In genomic region chr15:22664294-22665058, GRCh38 we compare ENCODE assay signal across 8 cellular contexts.
A peak's percentile ranks its signal among the peaks of the same experiment; 100 is the strongest.
DNase-seq lines count a peak whose midpoint lies in the region; ATAC-seq, FAIRE-seq and TF ChIP-seq lines count a peak whose summit lies in the region.
"Not testable (repeated sequence)": the region's sequence is repeated elsewhere in the genome, so short reads cannot be mapped to it uniquely, and the experiment has no call there.

No MANE protein-coding gene starts in this region.

- H3K79me2 ChIP-seq in Loucy (ENCODE audit: insufficient read depth, low read length); hepatocyte: not testable (repeated sequence)

- H3K27ac ChIP-seq in HEK293 (ENCODE audit: extremely low read depth, low read depth, low read length), result peak overlapping the region; percentile 85
- peak overlapping the region; percentile 80 for H3K27ac ChIP-seq in hepatocyte
- peak overlapping the region; percentile 68 to 88 (median 78) for H3K27ac ChIP-seq in pancreas
- H3K27ac ChIP-seq in transverse colon, result peak overlapping the region; percentile 82 to 92 (median 84)

- H3K4me1 Mint-ChIP-seq in activated CD4-positive, alpha-beta T cell treated with anti-CD3 and anti-CD28 coated beads for 36 hours, result peaks cover 14% of the 10 kb centered on the region

- not testable (repeated sequence) for TF ChIP-seq POLR2A in transverse colon (IDR thresholded peaks at IDR 0.05)

- H3K4me3 Mint-ChIP-seq in activated CD4-positive, alpha-beta T cell treated with anti-CD3 and anti-CD28 coated beads for 36 hours, result peak overlapping the region; percentile 71

- H3K36me3 Mint-ChIP-seq in activated CD4-positive, alpha-beta T cell treated with anti-CD3 and anti-CD28 coated beads for 36 hours (ENCODE audit: low read depth), result not testable (repeated sequence)

- not testable (repeated sequence) for H4K20me1 ChIP-seq in Loucy (ENCODE audit: insufficient read depth, low read length, poor library complexity, severe bottlenecking); hepatocyte (ENCODE audit: insufficient read depth, poor library complexity, severe bottlenecking)

- FAIRE-seq in pancreas (lab: Jason Lieb, UNC), result not testable (repeated sequence)

- DNase-seq in activated CD4-positive, alpha-beta T cell treated with anti-CD3 and anti-CD28 coated beads for 36 hours, result peak; percentile 52
- DNase-seq in cardiac fibroblast (ENCODE audit: low read depth in 2 of 2) (peak; percentile 36 to 55), hepatocyte (ENCODE audit: low spot score) (peak; percentile 54), pancreas (peak; percentile 31 to 80 (median 58)), transverse colon (peak; percentile 11)

- POLR2A ChIA-PET in HEK293 (lab: Yijun Ruan, JAX), result not testable (repeated sequence)
- POLR2A ChIA-PET in activated CD4-positive, alpha-beta T cell treated with anti-CD3 and anti-CD28 coated beads for 36 hours (lab: Charles Lee), result interaction anchor here (0.6 kb wide), 1 partner anchor 132 kb away, joined by 4 read pairs; no protein-coding TSS in a partner anchor

- not testable (repeated sequence) for TF ChIP-seq CTCF in GM12875 (IDR thresholded peaks at IDR 0.05; ENCODE audit: borderline replicate concordance, insufficient read depth, low read depth, low read length); HEK293 (tag by site-specific recombination; IDR thresholded peaks at IDR 0.05); Loucy (conservative IDR thresholded peaks at IDR 0.05; ENCODE audit: low read length); cardiac fibroblast (IDR thresholded peaks at IDR 0.05; ENCODE audit: low read depth, low read length); hepatocyte (IDR thresholded peaks at IDR 0.05; ENCODE audit: poor library complexity); pancreas (IDR thresholded peaks at IDR 0.05); transverse colon (IDR thresholded peaks at IDR 0.05)

- H3F3A ChIP-seq in Loucy (ENCODE audit: low read depth), result not testable (repeated sequence)

- H3K27me3 Mint-ChIP-seq in activated CD4-positive, alpha-beta T cell treated with anti-CD3 and anti-CD28 coated beads for 36 hours, result not testable (repeated sequence)

- not testable (repeated sequence) for TF ChIP-seq EP300 in transverse colon (IDR thresholded peaks at IDR 0.05; ENCODE audit: low read depth)

- not testable (repeated sequence) for H3K27me3 ChIP-seq in Loucy (ENCODE audit: insufficient read depth, low read length, poor library complexity, severe bottlenecking); hepatocyte; pancreas; transverse colon

- H3K9me3 Mint-ChIP-seq in activated CD4-positive, alpha-beta T cell treated with anti-CD3 and anti-CD28 coated beads for 36 hours (ENCODE audit: low read depth), result not testable (repeated sequence)

- in situ Hi-C loops in transverse colon (cut with MboI; ENCODE audit: low pct_ligation_motif_present in 1 of 4, low pct_unique_long_range_greater_than_20kb in 1 of 4, low sequenced_read_pairs in 3 of 4), result not testable (repeated sequence)

- H3K9me2 ChIP-seq in Loucy (replicated peaks; ENCODE audit: low read depth, low read length); hepatocyte (replicated peaks; ENCODE audit: insufficient read depth): not testable (repeated sequence)

- intact Hi-C loops in activated CD4-positive, alpha-beta T cell treated with anti-CD3 and anti-CD28 coated beads for 36 hours (cut with DNase I, micrococcal nuclease), result loop anchor here in 1 of 2 experiments (2.0 kb wide), 2 partner anchors 132 to 174 kb away; partner anchors contain the start of gene NIPA2
- intact Hi-C loops in pancreas (cut with DNase I); transverse colon (cut with DNase I; ENCODE audit: low total_unique reads): not testable (repeated sequence)

- H3K4me2 ChIP-seq in Loucy (ENCODE audit: low read depth, low read length, poor library complexity, severe bottlenecking) (peak overlapping the region; percentile 76), hepatocyte (peak overlapping the region; percentile 72)

- CTCF ChIA-PET in HEK293 (lab: Yijun Ruan, JAX); activated CD4-positive, alpha-beta T cell treated with anti-CD3 and anti-CD28 coated beads for 36 hours (lab: Charles Lee): not testable (repeated sequence)

- ATAC-seq in activated CD4-positive, alpha-beta T cell treated with anti-CD3 and anti-CD28 coated beads for 36 hours, result peak; percentile 74
- peak; percentile 94 to 98 (median 98) for ATAC-seq in pancreas

- not testable (repeated sequence) for H3K9me3 ChIP-seq in HEK293 (ENCODE audit: control insufficient read depth, insufficient read depth, low read depth, low read length); Loucy (ENCODE audit: insufficient read depth, low read depth, low read length); hepatocyte (ENCODE audit: low read depth); pancreas; transverse colon

- H3K36me3 ChIP-seq in HEK293 (ENCODE audit: control insufficient read depth in 2 of 2, insufficient read depth in 1 of 2, low read length in 2 of 2); Loucy (ENCODE audit: insufficient read depth, low read length); hepatocyte (replicated peaks; ENCODE audit: insufficient read depth, low read depth); pancreas; transverse colon: not testable (repeated sequence)

- 2% methylated on average over 53 of the region's 110 CpGs for WGBS in hepatocyte (ENCODE audit: low lambda C conversion rate, missing lambda C conversion rate)
- WGBS in pancreas, 2 donors, result 0% methylated on average over 34 to 100 of the region's 110 CpGs
- WGBS in transverse colon (ENCODE audit: low coverage in 1 of 2), 2 donors, result 0% methylated on average over 31 of the region's 110 CpGs; no CpG with 5 or more reads in 1 of the 2 donors

- H3K4me3 ChIP-seq in GM12875 (ENCODE audit: low read depth, low read length), result peak overlapping the region; percentile 10
- peak overlapping the region; percentile 40 for H3K4me3 ChIP-seq in HEK293 (ENCODE audit: low read depth, low read length)
- peak overlapping the region; percentile 76 for H3K4me3 ChIP-seq in Loucy (ENCODE audit: low read length, poor library complexity, severe bottlenecking)
- H3K4me3 ChIP-seq in cardiac fibroblast (replicated peaks in 1 of 2; ENCODE audit: low read depth in 2 of 2, low read length in 2 of 2), result peak overlapping the region; percentile 44 to 47
- peak overlapping the region; percentile 55 for H3K4me3 ChIP-seq in hepatocyte
- peak overlapping the region; percentile 15 to 55 (median 44) for H3K4me3 ChIP-seq in pancreas
- peak overlapping the region; percentile 6 to 58 (median 52) for H3K4me3 ChIP-seq in transverse colon

- not testable (repeated sequence) for H3K4me1 ChIP-seq in HEK293 (ENCODE audit: control insufficient read depth, insufficient read depth, low read length); Loucy (ENCODE audit: insufficient read depth, low read length, poor library complexity, severe bottlenecking); hepatocyte (ENCODE audit: insufficient read depth); pancreas; transverse colon

- peak overlapping the region; percentile 88 for H2AFZ ChIP-seq in Loucy (ENCODE audit: low read length)
- H2AFZ ChIP-seq in hepatocyte, result peak overlapping the region; percentile 3

- peak overlapping the region; percentile 74 for H3K9ac ChIP-seq in Loucy (ENCODE audit: low read depth, low read length, poor library complexity, severe bottlenecking)

- H3K27ac Mint-ChIP-seq in activated CD4-positive, alpha-beta T cell treated with anti-CD3 and anti-CD28 coated beads for 36 hours, result not testable (repeated sequence)

TF ChIP-seq in HEK293, 187 proteins besides CTCF, POLR2A, EP300 and RAD21:
- TF ChIP-seq, protein P1, sequence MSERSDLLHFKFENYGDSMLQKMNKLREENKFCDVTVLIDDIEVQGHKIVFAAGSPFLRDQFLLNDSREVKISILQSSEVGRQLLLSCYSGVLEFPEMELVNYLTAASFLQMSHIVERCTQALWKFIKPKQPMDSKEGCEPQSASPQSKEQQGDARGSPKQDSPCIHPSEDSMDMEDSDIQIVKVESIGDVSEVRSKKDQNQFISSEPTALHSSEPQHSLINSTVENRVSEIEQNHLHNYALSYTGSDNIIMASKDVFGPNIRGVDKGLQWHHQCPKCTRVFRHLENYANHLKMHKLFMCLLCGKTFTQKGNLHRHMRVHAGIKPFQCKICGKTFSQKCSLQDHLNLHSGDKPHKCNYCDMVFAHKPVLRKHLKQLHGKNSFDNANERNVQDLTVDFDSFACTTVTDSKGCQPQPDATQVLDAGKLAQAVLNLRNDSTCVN (tag by site-specific recombination; optimal IDR thresholded peaks at IDR 0.05), result peak; percentile 61

Comparison
In these comparisons a context has a peak if more than half of its experiments do, and no peak if none do; other contexts are left out.
1. Peak in every context shown above with its lines: DNase-seq, ATAC-seq, H3K4me3 ChIP-seq and H3K27ac ChIP-seq.
2. H3K4me3 ChIP-seq: peak in every context shown above with its lines; median percentile 76 in Loucy; 55 in hepatocyte; 52 in transverse colon; 46 in cardiac fibroblast; 44 in pancreas; 40 in HEK293; 10 in GM12875.